ENCODE assay signal across 1 cellular context in genomic region chr12:49161092-49161795, GRCh38.
A peak's percentile ranks its signal among the peaks of the same experiment; 100 is the strongest.
TF ChIP-seq lines count a peak whose summit lies in the region.

No MANE protein-coding gene starts in this region.

TF ChIP-seq in K562, 482 proteins besides CTCF, POLR2A, EP300 and RAD21 (continued from another document):
- TF ChIP-seq, protein P1, sequence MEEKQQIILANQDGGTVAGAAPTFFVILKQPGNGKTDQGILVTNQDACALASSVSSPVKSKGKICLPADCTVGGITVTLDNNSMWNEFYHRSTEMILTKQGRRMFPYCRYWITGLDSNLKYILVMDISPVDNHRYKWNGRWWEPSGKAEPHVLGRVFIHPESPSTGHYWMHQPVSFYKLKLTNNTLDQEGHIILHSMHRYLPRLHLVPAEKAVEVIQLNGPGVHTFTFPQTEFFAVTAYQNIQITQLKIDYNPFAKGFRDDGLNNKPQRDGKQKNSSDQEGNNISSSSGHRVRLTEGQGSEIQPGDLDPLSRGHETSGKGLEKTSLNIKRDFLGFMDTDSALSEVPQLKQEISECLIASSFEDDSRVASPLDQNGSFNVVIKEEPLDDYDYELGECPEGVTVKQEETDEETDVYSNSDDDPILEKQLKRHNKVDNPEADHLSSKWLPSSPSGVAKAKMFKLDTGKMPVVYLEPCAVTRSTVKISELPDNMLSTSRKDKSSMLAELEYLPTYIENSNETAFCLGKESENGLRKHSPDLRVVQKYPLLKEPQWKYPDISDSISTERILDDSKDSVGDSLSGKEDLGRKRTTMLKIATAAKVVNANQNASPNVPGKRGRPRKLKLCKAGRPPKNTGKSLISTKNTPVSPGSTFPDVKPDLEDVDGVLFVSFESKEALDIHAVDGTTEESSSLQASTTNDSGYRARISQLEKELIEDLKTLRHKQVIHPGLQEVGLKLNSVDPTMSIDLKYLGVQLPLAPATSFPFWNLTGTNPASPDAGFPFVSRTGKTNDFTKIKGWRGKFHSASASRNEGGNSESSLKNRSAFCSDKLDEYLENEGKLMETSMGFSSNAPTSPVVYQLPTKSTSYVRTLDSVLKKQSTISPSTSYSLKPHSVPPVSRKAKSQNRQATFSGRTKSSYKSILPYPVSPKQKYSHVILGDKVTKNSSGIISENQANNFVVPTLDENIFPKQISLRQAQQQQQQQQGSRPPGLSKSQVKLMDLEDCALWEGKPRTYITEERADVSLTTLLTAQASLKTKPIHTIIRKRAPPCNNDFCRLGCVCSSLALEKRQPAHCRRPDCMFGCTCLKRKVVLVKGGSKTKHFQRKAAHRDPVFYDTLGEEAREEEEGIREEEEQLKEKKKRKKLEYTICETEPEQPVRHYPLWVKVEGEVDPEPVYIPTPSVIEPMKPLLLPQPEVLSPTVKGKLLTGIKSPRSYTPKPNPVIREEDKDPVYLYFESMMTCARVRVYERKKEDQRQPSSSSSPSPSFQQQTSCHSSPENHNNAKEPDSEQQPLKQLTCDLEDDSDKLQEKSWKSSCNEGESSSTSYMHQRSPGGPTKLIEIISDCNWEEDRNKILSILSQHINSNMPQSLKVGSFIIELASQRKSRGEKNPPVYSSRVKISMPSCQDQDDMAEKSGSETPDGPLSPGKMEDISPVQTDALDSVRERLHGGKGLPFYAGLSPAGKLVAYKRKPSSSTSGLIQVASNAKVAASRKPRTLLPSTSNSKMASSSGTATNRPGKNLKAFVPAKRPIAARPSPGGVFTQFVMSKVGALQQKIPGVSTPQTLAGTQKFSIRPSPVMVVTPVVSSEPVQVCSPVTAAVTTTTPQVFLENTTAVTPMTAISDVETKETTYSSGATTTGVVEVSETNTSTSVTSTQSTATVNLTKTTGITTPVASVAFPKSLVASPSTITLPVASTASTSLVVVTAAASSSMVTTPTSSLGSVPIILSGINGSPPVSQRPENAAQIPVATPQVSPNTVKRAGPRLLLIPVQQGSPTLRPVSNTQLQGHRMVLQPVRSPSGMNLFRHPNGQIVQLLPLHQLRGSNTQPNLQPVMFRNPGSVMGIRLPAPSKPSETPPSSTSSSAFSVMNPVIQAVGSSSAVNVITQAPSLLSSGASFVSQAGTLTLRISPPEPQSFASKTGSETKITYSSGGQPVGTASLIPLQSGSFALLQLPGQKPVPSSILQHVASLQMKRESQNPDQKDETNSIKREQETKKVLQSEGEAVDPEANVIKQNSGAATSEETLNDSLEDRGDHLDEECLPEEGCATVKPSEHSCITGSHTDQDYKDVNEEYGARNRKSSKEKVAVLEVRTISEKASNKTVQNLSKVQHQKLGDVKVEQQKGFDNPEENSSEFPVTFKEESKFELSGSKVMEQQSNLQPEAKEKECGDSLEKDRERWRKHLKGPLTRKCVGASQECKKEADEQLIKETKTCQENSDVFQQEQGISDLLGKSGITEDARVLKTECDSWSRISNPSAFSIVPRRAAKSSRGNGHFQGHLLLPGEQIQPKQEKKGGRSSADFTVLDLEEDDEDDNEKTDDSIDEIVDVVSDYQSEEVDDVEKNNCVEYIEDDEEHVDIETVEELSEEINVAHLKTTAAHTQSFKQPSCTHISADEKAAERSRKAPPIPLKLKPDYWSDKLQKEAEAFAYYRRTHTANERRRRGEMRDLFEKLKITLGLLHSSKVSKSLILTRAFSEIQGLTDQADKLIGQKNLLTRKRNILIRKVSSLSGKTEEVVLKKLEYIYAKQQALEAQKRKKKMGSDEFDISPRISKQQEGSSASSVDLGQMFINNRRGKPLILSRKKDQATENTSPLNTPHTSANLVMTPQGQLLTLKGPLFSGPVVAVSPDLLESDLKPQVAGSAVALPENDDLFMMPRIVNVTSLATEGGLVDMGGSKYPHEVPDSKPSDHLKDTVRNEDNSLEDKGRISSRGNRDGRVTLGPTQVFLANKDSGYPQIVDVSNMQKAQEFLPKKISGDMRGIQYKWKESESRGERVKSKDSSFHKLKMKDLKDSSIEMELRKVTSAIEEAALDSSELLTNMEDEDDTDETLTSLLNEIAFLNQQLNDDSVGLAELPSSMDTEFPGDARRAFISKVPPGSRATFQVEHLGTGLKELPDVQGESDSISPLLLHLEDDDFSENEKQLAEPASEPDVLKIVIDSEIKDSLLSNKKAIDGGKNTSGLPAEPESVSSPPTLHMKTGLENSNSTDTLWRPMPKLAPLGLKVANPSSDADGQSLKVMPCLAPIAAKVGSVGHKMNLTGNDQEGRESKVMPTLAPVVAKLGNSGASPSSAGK (IDR thresholded peaks at IDR 0.05), result no peak
- TF ChIP-seq TBP (optimal IDR thresholded peaks at IDR 0.05; ENCODE audit: low read depth, low read length), result peak; percentile 80
- TF ChIP-seq ZFP30 (CRISPR knock-in tag; IDR thresholded peaks at IDR 0.05; ENCODE audit: borderline replicate concordance), result no peak
- TF ChIP-seq NFATC3 (IDR thresholded peaks at IDR 0.05), result no peak
- TF ChIP-seq ZNF324 (CRISPR knock-in tag; IDR thresholded peaks at IDR 0.05), result no peak
- TF ChIP-seq SUPT5H (IDR thresholded peaks at IDR 0.05), result peak; percentile 59
- TF ChIP-seq, protein P2, sequence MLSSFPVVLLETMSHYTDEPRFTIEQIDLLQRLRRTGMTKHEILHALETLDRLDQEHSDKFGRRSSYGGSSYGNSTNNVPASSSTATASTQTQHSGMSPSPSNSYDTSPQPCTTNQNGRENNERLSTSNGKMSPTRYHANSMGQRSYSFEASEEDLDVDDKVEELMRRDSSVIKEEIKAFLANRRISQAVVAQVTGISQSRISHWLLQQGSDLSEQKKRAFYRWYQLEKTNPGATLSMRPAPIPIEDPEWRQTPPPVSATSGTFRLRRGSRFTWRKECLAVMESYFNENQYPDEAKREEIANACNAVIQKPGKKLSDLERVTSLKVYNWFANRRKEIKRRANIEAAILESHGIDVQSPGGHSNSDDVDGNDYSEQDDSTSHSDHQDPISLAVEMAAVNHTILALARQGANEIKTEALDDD (IDR thresholded peaks at IDR 0.05), result no peak
- no peak for TF ChIP-seq TCF7L2 (IDR thresholded peaks at IDR 0.05; ENCODE audit: low read depth, low read length)
- TF ChIP-seq FIP1L1 (IDR thresholded peaks at IDR 0.05; ENCODE audit: low read depth, low read length, poor library complexity, severe bottlenecking), result no peak
- TF ChIP-seq PTBP1 (IDR thresholded peaks at IDR 0.05; ENCODE audit: low read depth, low read length), result no peak
- TF ChIP-seq, protein P3, sequence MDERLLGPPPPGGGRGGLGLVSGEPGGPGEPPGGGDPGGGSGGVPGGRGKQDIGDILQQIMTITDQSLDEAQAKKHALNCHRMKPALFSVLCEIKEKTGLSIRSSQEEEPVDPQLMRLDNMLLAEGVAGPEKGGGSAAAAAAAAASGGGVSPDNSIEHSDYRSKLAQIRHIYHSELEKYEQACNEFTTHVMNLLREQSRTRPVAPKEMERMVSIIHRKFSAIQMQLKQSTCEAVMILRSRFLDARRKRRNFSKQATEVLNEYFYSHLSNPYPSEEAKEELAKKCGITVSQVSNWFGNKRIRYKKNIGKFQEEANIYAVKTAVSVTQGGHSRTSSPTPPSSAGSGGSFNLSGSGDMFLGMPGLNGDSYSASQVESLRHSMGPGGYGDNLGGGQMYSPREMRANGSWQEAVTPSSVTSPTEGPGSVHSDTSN (CRISPR knock-in tag; IDR thresholded peaks at IDR 0.05; ENCODE audit: low read depth), result no peak
- TF ChIP-seq, protein P3 (tag; conservative IDR thresholded peaks at IDR 0.05; ENCODE audit: low read depth), result no peak
- no peak for TF ChIP-seq ZNF518B (CRISPR knock-in tag; IDR thresholded peaks at IDR 0.05)
- no peak for TF ChIP-seq WHSC1 (IDR thresholded peaks at IDR 0.05; ENCODE audit: low read length)
- no peak for TF ChIP-seq HDAC2 (IDR thresholded peaks at IDR 0.05)
- no peak for TF ChIP-seq TEAD2 (tag; IDR thresholded peaks at IDR 0.05)
- TF ChIP-seq MEF2A (IDR thresholded peaks at IDR 0.05; ENCODE audit: control insufficient read depth, low read depth, low read length), result no peak
- TF ChIP-seq KLF10 (CRISPR knock-in tag; IDR thresholded peaks at IDR 0.05), result peak; percentile 59; the same call in 1 of the 2 replicates
- no peak for TF ChIP-seq ETV6 (IDR thresholded peaks at IDR 0.05; ENCODE audit: borderline replicate concordance in 1 of 2, low read depth in 2 of 2, low read length in 1 of 2)
- TF ChIP-seq ETV6 (CRISPR knock-in tag; IDR thresholded peaks at IDR 0.05; ENCODE audit: borderline replicate concordance), result no peak
- TF ChIP-seq CC2D1A (IDR thresholded peaks at IDR 0.05), result no peak
- TF ChIP-seq RBFOX2 (IDR thresholded peaks at IDR 0.05; ENCODE audit: low read depth, low read length), result 0 out of 2 replicates have a peak, but pooled peaks have one; percentile 27
- TF ChIP-seq ETV5 (CRISPR knock-in tag; IDR thresholded peaks at IDR 0.05; ENCODE audit: low read depth), result no peak
- TF ChIP-seq MAFG (tag; conservative IDR thresholded peaks at IDR 0.05), result no peak
- TF ChIP-seq NR1H2 (CRISPR knock-in tag; IDR thresholded peaks at IDR 0.05), result no peak
